In the genomic region with DNA sequence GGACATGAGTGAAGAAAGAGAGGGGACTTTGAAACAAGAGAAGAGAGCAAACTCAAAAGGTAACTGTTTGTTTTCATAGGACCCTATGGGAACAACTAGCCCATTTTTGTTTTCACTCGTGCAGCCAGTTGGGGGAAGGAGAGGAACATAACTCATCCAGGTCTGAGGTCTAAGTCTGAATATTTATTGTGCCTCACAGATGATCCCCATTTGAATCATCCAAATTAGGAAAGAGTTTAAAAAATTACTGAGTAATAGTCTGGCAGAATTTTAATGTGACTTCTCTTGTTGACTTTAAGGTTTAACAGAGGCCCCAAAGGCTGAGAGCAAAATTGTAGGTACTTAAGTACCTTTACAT, we compare ENCODE assay signal across 8 cellular contexts. TPM values are rescaled to one million over a fixed set of nuclear protein-coding genes. Genes with fewer than 3 reads are reported as not detected.
DNase-seq lines count a peak whose midpoint lies in the region; ATAC-seq, FAIRE-seq and TF ChIP-seq lines count a peak whose summit lies in the region.

No MANE protein-coding gene starts in this region.

- dilution Hi-C loops in keratinocyte (cut with MboI; ENCODE audit: extremely low pct_ligation_motif_present, low sequenced_read_pairs), result no loop called here

- H3K9ac ChIP-seq in keratinocyte (ENCODE audit: control insufficient read depth, extremely low read depth, insufficient read depth, low read length), result no peak overlapping the region

- H3K4me3 Mint-ChIP-seq in activated CD8-positive, alpha-beta memory T cell treated with anti-CD3 and anti-CD28 coated beads, Interleukin-2, amount 10 ng/mL, durations not matched to agents 7 days and 5 days, result peak overlapping the region; percentile 83
- H3K4me3 Mint-ChIP-seq in WTC11, result no peak overlapping the region

- H3K4me3 ChIP-seq in keratinocyte (ENCODE audit: control insufficient read depth in 2 of 3, extremely low read depth in 1 of 3, insufficient read depth in 2 of 3, low read depth in 1 of 3, low read length in 3 of 3) (peak overlapping the region in 1 of 3 experiments; percentile 43), thoracic aorta (peak overlapping the region; percentile 71)

- no peaks in the 10 kb centered on the region for H3K9me1 ChIP-seq in keratinocyte (ENCODE audit: control insufficient read depth, extremely low read depth, insufficient read depth, low read length)

- H2AFZ ChIP-seq in keratinocyte (ENCODE audit: control insufficient read depth, low read length), result peak overlapping the region; percentile 10

- H3K27ac ChIP-seq in keratinocyte (ENCODE audit: control insufficient read depth, insufficient read depth, low read length) (peak overlapping the region; percentile 29), thoracic aorta (peak overlapping the region; percentile 78 to 95)

- H3K4me1 Mint-ChIP-seq in activated CD8-positive, alpha-beta memory T cell treated with anti-CD3 and anti-CD28 coated beads, Interleukin-2, amount 10 ng/mL, durations not matched to agents 7 days and 5 days, result peaks cover 25% of the 10 kb centered on the region
- peaks cover 28% of the 10 kb centered on the region for H3K4me1 Mint-ChIP-seq in WTC11

- POLR2A ChIA-PET in WTC11 (lab: Charles Lee) (interaction anchor here (0.6 kb wide), 1 partner anchor 14 kb away, joined by 3 read pairs; no protein-coding TSS in a partner anchor), GM10248 (lab: Yijun Ruan, JAX) (no interaction called here)

- no peaks in the 10 kb centered on the region for H3K79me2 ChIP-seq in keratinocyte (ENCODE audit: control insufficient read depth, insufficient read depth, low read length)

- no peaks in the 10 kb centered on the region for H3K36me3 ChIP-seq in keratinocyte (ENCODE audit: control insufficient read depth in 2 of 2, extremely low read depth in 1 of 2, insufficient read depth in 2 of 2, low read length in 2 of 2)
- no peaks in the 10 kb centered on the region for H3K36me3 ChIP-seq in thoracic aorta

- H3K9me3 Mint-ChIP-seq in activated CD8-positive, alpha-beta memory T cell treated with anti-CD3 and anti-CD28 coated beads, Interleukin-2, amount 10 ng/mL, durations not matched to agents 7 days and 5 days (ENCODE audit: low read depth), result no peaks in the 10 kb centered on the region
- H3K9me3 Mint-ChIP-seq in WTC11, result peaks cover 7% of the 10 kb centered on the region; the same call in 1 of the 2 replicates

- H3K27ac Mint-ChIP-seq in activated CD8-positive, alpha-beta memory T cell treated with anti-CD3 and anti-CD28 coated beads, Interleukin-2, amount 10 ng/mL, durations not matched to agents 7 days and 5 days, result peak overlapping the region; percentile 99
- H3K27ac Mint-ChIP-seq in WTC11, result peak overlapping the region; percentile 86

- H3K36me3 Mint-ChIP-seq in activated CD8-positive, alpha-beta memory T cell treated with anti-CD3 and anti-CD28 coated beads, Interleukin-2, amount 10 ng/mL, durations not matched to agents 7 days and 5 days, result no peaks in the 10 kb centered on the region
- H3K36me3 Mint-ChIP-seq in WTC11, result no peaks in the 10 kb centered on the region

- H3K27me3 ChIP-seq in keratinocyte (ENCODE audit: control insufficient read depth, extremely low read depth, insufficient read depth, low read length) (no peaks in the 10 kb centered on the region), thoracic aorta (replicated peaks; ENCODE audit: insufficient read depth) (no peaks in the 10 kb centered on the region)

- H3K9me3 ChIP-seq in keratinocyte (ENCODE audit: control insufficient read depth, low read depth, low read length), result no peaks in the 10 kb centered on the region
- no peaks in the 10 kb centered on the region for H3K9me3 ChIP-seq in thoracic aorta

- H4K20me1 ChIP-seq in keratinocyte (ENCODE audit: control insufficient read depth, extremely low read depth, insufficient read depth, low read length), result no peaks in the 10 kb centered on the region

- TF ChIP-seq CTCF in WTC11 (IDR thresholded peaks at IDR 0.05), result no peak
- TF ChIP-seq CTCF in keratinocyte (optimal IDR thresholded peaks at IDR 0.05 in 1 of 3, IDR thresholded peaks at IDR 0.05 in 1 of 3, conservative IDR thresholded peaks at IDR 0.05 in 1 of 3; ENCODE audit: extremely low read depth in 1 of 3, insufficient read depth in 2 of 3, low read length in 3 of 3), result no peak
- no peak for TF ChIP-seq CTCF in thoracic aorta (IDR thresholded peaks at IDR 0.05)
- TF ChIP-seq CTCF in GM10248 (IDR thresholded peaks at IDR 0.05; ENCODE audit: control extremely low read depth, extremely low read depth, low read depth, missing control alignments), result no peak

- peak; percentile 68 for FAIRE-seq in keratinocyte (lab: Jason Lieb, UNC)

- CTCF ChIA-PET in activated CD8-positive, alpha-beta memory T cell treated with anti-CD3 and anti-CD28 coated beads, Interleukin-2, amount 10 ng/mL, durations not matched to agents 7 days and 5 days (lab: Charles Lee), result interaction anchor here (0.9 to 3.4 kb wide), 7 partner anchors 11 to 120 kb away, joined by 3 to 22 read pairs (median 6); a partner anchor contains a TSS
- CTCF ChIA-PET in WTC11 (lab: Charles Lee) (interaction anchor here (1.6 to 2.5 kb wide), 3 partner anchors 10 to 47 kb away, joined by 5 to 14 read pairs (median 8); a partner anchor contains a TSS), GM10248 (lab: Yijun Ruan, JAX) (interaction anchor here (1.3 kb wide), 1 partner anchor 10 kb away, joined by 4 read pairs; no protein-coding TSS in a partner anchor)

- H3K4me1 ChIP-seq in keratinocyte (ENCODE audit: control insufficient read depth, extremely low read depth, insufficient read depth, low read length) (no peaks in the 10 kb centered on the region), thoracic aorta (ENCODE audit: control insufficient read depth in 1 of 2, low read depth in 2 of 2) (peaks cover 6 to 24% of the 10 kb centered on the region in 2 donors)

- no peak for ATAC-seq in activated CD8-positive, alpha-beta memory T cell treated with anti-CD3 and anti-CD28 coated beads, Interleukin-2, amount 10 ng/mL, durations not matched to agents 7 days and 5 days
- ATAC-seq in WTC11, result no peak
- ATAC-seq in thoracic aorta (ENCODE audit: insufficient number of reproducible peaks, low FRiP score, low read depth), result peak; percentile 25

- H3K4me2 ChIP-seq in keratinocyte (ENCODE audit: control insufficient read depth, extremely low read depth, insufficient read depth, low read depth, low read length), result peak overlapping the region; percentile 63

- DNase-seq in activated CD8-positive, alpha-beta memory T cell treated with anti-CD3 and anti-CD28 coated beads, Interleukin-2, amount 10 ng/mL, durations not matched to agents 7 days and 5 days, result no peak
- DNase-seq in activated CD8-positive, alpha-beta memory T cell treated with anti-CD3 and anti-CD28 coated beads for 24 hours, result no peak
- DNase-seq in WTC11 (ENCODE audit: low spot score) (no peak), keratinocyte (ENCODE audit: low read depth, low spot score) (peak; percentile 13), thoracic aorta (ENCODE audit: low spot score) (no peak), A172 (ENCODE audit: low spot score) (no peak), nucleus accumbens (lab: John Stamatoyannopoulos, UW) (no peak), GM10248 (ENCODE audit: extremely low spot score) (no peak)

- H3K27me3 Mint-ChIP-seq in activated CD8-positive, alpha-beta memory T cell treated with anti-CD3 and anti-CD28 coated beads, Interleukin-2, amount 10 ng/mL, durations not matched to agents 7 days and 5 days, result peaks cover 6% of the 10 kb centered on the region
- H3K27me3 Mint-ChIP-seq in WTC11 (ENCODE audit: low read depth), result no peaks in the 10 kb centered on the region

TF ChIP-seq in WTC11, 78 proteins besides CTCF, POLR2A, EP300 and RAD21:
- TF ChIP-seq OVOL2 (CRISPR knock-in tag; IDR thresholded peaks at IDR 0.05; ENCODE audit: borderline replicate concordance), result no peak

RNA-seq across cellular contexts. Expression of a gene that starts 10.4 kb away (rescaled TPM):
- 1 to 10 TPM; 1.2 to 2.3 TPM for total RNA-seq in activated CD8-positive, alpha-beta memory T cell treated with anti-CD3 and anti-CD28 coated beads, Interleukin-2, amount 10 ng/mL, durations not matched to agents 7 days and 5 days
- total RNA-seq in WTC11 (2021), result 12.0 to 14.8 TPM (median 14.6 TPM) in 3 replicates
- 0.26 to 1.1 TPM (median 0.37 TPM) in 3 replicates for polyA plus RNA-seq in keratinocyte
- 0.07 TPM for polyA plus RNA-seq in keratinocyte (2011; ENCODE audit: low read depth)
- polyA plus RNA-seq in keratinocyte (2011; cell fraction: cytosol; rRNA removed), result 0.34 and 0.35 TPM in 2 replicates
- polyA plus RNA-seq in keratinocyte (2011; cell fraction: nucleus; rRNA removed), result 0.47 and 0.52 TPM in 2 replicates
- polyA plus RNA-seq in keratinocyte (2012; ENCODE audit: low replicate concordance), result 0.40 TPM in 1 of 2 replicates, not detected in the other
- polyA minus RNA-seq in keratinocyte, result not detected in 3 replicates
- polyA minus RNA-seq in keratinocyte (2011; cell fraction: cytosol; rRNA and poly(A)+ RNA removed), result not detected
- polyA minus RNA-seq in keratinocyte (2011; cell fraction: nucleus; rRNA and poly(A)+ RNA removed), result 0.54 TPM in 1 of 2 replicates, not detected in the other
- 10 to 100 TPM; 26.2 to 34.3 TPM for total RNA-seq in thoracic aorta
- total RNA-seq in A172 (2014; rRNA removed; shearing (Covaris generic)), result 2.0 and 3.2 TPM in 2 replicates
